Comparison of ENCODE assay signal across 1 cellular context in genomic region chr6:74534485-74535211, GRCh38.
TF ChIP-seq lines count a peak whose summit lies in the region.

No MANE protein-coding gene starts in this region.

TF ChIP-seq in HepG2, 621 proteins besides CTCF, POLR2A, EP300 and RAD21 (continued from another document and continues in another):
- TF ChIP-seq AHDC1 (CRISPR knock-in tag; IDR thresholded peaks at IDR 0.05; ENCODE audit: borderline replicate concordance) (peak; percentile 100), PREB (CRISPR knock-in tag; IDR thresholded peaks at IDR 0.05) (no peak), ZNF770 (CRISPR knock-in tag; IDR thresholded peaks at IDR 0.05) (0 out of 2 replicates have a peak, but pooled peaks have one; percentile 21), NR2C2 (CRISPR knock-in tag; IDR thresholded peaks at IDR 0.05; ENCODE audit: borderline replicate concordance) (no peak; the same call in 1 of the 2 replicates), CREM (IDR thresholded peaks at IDR 0.05) (peak; percentile 86), CREM (CRISPR knock-in tag; IDR thresholded peaks at IDR 0.05) (no peak), NFAT5 (CRISPR knock-in tag; IDR thresholded peaks at IDR 0.05) (no peak), ZBTB26 (CRISPR knock-in tag; IDR thresholded peaks at IDR 0.05; ENCODE audit: borderline replicate concordance) (no peak), MXD1 (CRISPR knock-in tag; IDR thresholded peaks at IDR 0.05) (no peak), CREBL2 (CRISPR knock-in tag; IDR thresholded peaks at IDR 0.05; ENCODE audit: borderline replicate concordance) (no peak), KDM3A (CRISPR knock-in tag; IDR thresholded peaks at IDR 0.05; ENCODE audit: low read depth) (peak; percentile 70; the same call in 1 of the 2 replicates), NFYB (CRISPR knock-in tag; IDR thresholded peaks at IDR 0.05) (no peak), PHF5A (CRISPR knock-in tag; IDR thresholded peaks at IDR 0.05; ENCODE audit: low read depth, unreplicated experiment) (peak; percentile 54), XRCC5 (optimal IDR thresholded peaks at IDR 0.05; ENCODE audit: low read length) (no peak), TRIM22 (IDR thresholded peaks at IDR 0.05) (no peak), ZNF772 (CRISPR knock-in tag; IDR thresholded peaks at IDR 0.05) (no peak), CENPBD1 (CRISPR knock-in tag; IDR thresholded peaks at IDR 0.05; ENCODE audit: borderline replicate concordance, low read depth) (no peak), SP5 (CRISPR knock-in tag; IDR thresholded peaks at IDR 0.05; ENCODE audit: borderline replicate concordance, low read depth) (0 out of 2 replicates have a peak, but pooled peaks have one; percentile 40), ZBTB43 (CRISPR knock-in tag; conservative IDR thresholded peaks at IDR 0.05) (0 out of 2 replicates have a peak, but pooled peaks have one; percentile 14), ZNF280B (CRISPR knock-in tag; IDR thresholded peaks at IDR 0.05; ENCODE audit: borderline replicate concordance) (no peak), DMAP1 (CRISPR knock-in tag; IDR thresholded peaks at IDR 0.05) (0 out of 2 replicates have a peak, but pooled peaks have one; percentile 9), ZNF619 (CRISPR knock-in tag; IDR thresholded peaks at IDR 0.05) (no peak), MED13 (CRISPR knock-in tag; IDR thresholded peaks at IDR 0.05) (no peak), MYNN (CRISPR knock-in tag; IDR thresholded peaks at IDR 0.05; ENCODE audit: low read depth) (no peak), CENPT (CRISPR knock-in tag; IDR thresholded peaks at IDR 0.05; ENCODE audit: low read depth) (no peak), FLYWCH1 (CRISPR knock-in tag; IDR thresholded peaks at IDR 0.05) (no peak), CCAR2 (optimal IDR thresholded peaks at IDR 0.05; ENCODE audit: low read depth, low read length) (no peak), REL (CRISPR knock-in tag; conservative IDR thresholded peaks at IDR 0.05) (no peak), ZBTB21 (CRISPR knock-in tag; IDR thresholded peaks at IDR 0.05) (no peak), YEATS4 (CRISPR knock-in tag; IDR thresholded peaks at IDR 0.05; ENCODE audit: borderline replicate concordance) (0 out of 2 replicates have a peak, but pooled peaks have one; percentile 50), SOX13 (IDR thresholded peaks at IDR 0.05) (peak; percentile 87), SOX13 (CRISPR knock-in tag; conservative IDR thresholded peaks at IDR 0.05 in 1 of 2, IDR thresholded peaks at IDR 0.05 in 1 of 2) (peak in 1 of 2 experiments; percentile 95; a peak in 2 of 4 replicates)
